Comparison of ENCODE assay signal across 17 cellular contexts in the genomic region with DNA sequence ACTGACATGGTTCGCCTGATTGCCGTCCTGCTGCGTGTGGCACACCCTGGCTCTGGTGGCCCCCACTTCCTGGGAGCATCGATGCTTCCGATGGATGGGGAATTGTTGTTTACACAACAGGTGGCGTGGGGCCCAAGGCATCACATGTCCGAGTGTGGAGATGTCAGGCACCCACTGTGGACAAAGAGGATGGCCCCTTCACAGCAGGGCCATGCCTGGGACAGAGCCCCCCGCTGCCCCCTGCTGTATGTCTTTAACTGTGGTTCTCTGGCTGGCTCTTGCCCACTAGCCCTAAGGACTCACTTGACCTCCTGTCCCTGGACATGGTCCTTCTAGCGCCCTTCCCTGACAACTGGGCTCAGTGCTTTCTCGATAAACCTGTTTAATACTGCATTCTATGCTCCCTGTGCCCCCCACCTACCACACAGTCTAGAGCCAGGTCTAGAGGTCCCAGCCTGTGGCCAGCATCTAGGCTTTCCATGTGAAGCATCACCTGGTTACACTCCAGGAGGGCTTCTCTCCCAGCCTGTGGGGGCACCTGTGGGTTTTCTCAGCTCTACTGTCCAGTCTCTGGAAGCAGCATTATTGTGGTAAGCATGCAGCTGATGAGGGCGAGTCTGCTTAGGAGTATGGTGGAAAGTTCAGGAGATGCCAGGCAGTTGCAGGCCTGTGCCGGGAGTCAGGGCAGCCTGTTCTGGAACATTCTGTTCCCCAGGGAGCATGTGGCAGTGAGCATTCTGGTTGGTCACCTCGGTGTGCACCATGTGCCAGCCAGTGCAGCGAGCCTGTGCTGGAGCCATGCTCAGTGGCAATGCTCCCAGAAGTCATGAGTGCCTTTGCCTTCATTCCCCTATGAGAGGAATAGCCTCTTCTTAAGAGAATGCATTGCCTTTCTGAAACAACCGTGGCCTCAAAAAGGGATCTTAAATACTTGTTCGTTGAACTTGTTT. TPM values are rescaled to one million over a fixed set of nuclear protein-coding genes. Genes with fewer than 3 reads are reported as not detected.
DNase-seq lines count a peak whose midpoint lies in the region; ATAC-seq, FAIRE-seq and TF ChIP-seq lines count a peak whose summit lies in the region.
"Had no signal": no experiment of that assay in that cellular context is flagged by ENCODE, and none has a peak within 500 bp of the region (broad histone marks: within the 10 kb centered on the region; RNA-seq: fewer than 3 reads in every experiment).

No MANE protein-coding gene starts in this region.

- CTCF ChIA-PET in HepG2 (lab: Yijun Ruan, JAX; ENCODE audit: low intra/inter-chr PET ratio, low total read pairs): no interaction called here

- no peak overlapping the region for H3K9ac ChIP-seq in HepG2 (ENCODE audit: insufficient read depth, low read depth, low read length)

- in situ Hi-C loops in HepG2 (cut with HindIII; ENCODE audit: extremely low pct_ligation_motif_present, low pct_unique_long_range_greater_than_20kb): loop anchor here (25.0 kb wide), 1 partner anchor 422 kb away; a partner anchor contains a TSS

- DNase-seq in HepG2 (ENCODE audit: low spot score): no peak
- no peak for DNase-seq in right lobe of liver
- peak; percentile 66 for DNase-seq in cerebellar cortex (ENCODE audit: low spot score)
- peak; percentile 64 for DNase-seq in mesenteric fat pad (ENCODE audit: low spot score)
- DNase-seq in spleen: peak; percentile 56
- DNase-seq in AG08396 (ENCODE audit: low spot score): no peak
- DNase-seq: IMR-90, Kasumi-1, NCI-H1417 treated with DMSO at 0.1 percent for 48 hours, NCI-H2029, NCI-H2171 treated with DMSO at 0.1 percent for 48 hours, NCI-H510A had no signal

- H3K36me3 ChIP-seq in HepG2 (replicated peaks in 1 of 2; ENCODE audit: control insufficient read depth in 1 of 2, insufficient read depth in 2 of 2, low read length in 2 of 2): no peaks in the 10 kb centered on the region
- no peaks in the 10 kb centered on the region for H3K36me3 ChIP-seq in right lobe of liver
- H3K36me3 ChIP-seq in spleen: no peaks in the 10 kb centered on the region

- no peak overlapping the region for H3K4me2 ChIP-seq in HepG2 (ENCODE audit: low read depth, low read length)
- H3K4me2 ChIP-seq: A549 had no signal

- no peak for TF ChIP-seq EP300 in HepG2 (IDR thresholded peaks at IDR 0.05; ENCODE audit: low read depth in 2 of 2, low read length in 2 of 2)
- TF ChIP-seq EP300 in HepG2 (CRISPR knock-in tag; IDR thresholded peaks at IDR 0.05; ENCODE audit: borderline replicate concordance): no peak

- H4K20me1 ChIP-seq in HepG2 (ENCODE audit: insufficient read depth, low read length): 0 out of 2 replicates have a peak, but pooled peaks cover 3% of the 10 kb centered on the region

- H3K9me3 ChIP-seq in HepG2 (ENCODE audit: low read length) (no peaks in the 10 kb centered on the region), right lobe of liver (no peaks in the 10 kb centered on the region), spleen (no peaks in the 10 kb centered on the region)
- H3K9me3 ChIP-seq: A549, Caco-2 had no signal

- H3K4me1 ChIP-seq in HepG2 (ENCODE audit: insufficient read depth, low read length) (no peaks in the 10 kb centered on the region), right lobe of liver (no peaks in the 10 kb centered on the region), spleen (no peaks in the 10 kb centered on the region)
- H3K4me1 ChIP-seq: A549, Caco-2 had no signal

- no TSS peak for BruUV-seq in HepG2 (replicated peaks; lab: Mats Ljungman, UMichigan)

- H3K4me3 ChIP-seq in HepG2 (replicated peaks in 1 of 3; ENCODE audit: insufficient read depth in 1 of 3, low read depth in 2 of 3, low read length in 3 of 3): no peak overlapping the region
- no peak overlapping the region for H3K4me3 ChIP-seq in right lobe of liver
- no peak overlapping the region for H3K4me3 ChIP-seq in spleen
- H3K4me3 ChIP-seq: A549 had no signal

- H3K27ac ChIP-seq in HepG2 (ENCODE audit: extremely low read length, insufficient read depth, low read length) (no peak overlapping the region), right lobe of liver (no peak overlapping the region), spleen (no peak overlapping the region)
- H3K27ac ChIP-seq: A549 had no signal

- no peak overlapping the region for H2AFZ ChIP-seq in HepG2 (ENCODE audit: low read length)

- 36% methylated on average over 10 of the region's 16 CpGs for WGBS in HepG2 (ENCODE audit: low lambda C conversion rate)
- 58% methylated on average over 8 of the region's 16 CpGs for WGBS in right lobe of liver (ENCODE audit: insufficient coverage, low coverage, low lambda C conversion rate, missing lambda C conversion rate)
- WGBS in spleen, 5 donors: 81 to 92% (median 89%) methylated on average over 14 to 16 of the region's 16 CpGs

- TF ChIP-seq RAD21 in HepG2 (CRISPR knock-in tag; IDR thresholded peaks at IDR 0.05): no peak

- H3K27me3 ChIP-seq in HepG2 (ENCODE audit: control insufficient read depth in 1 of 2, insufficient read depth in 2 of 2, low read length in 2 of 2): peaks cover 2 to 7% of the 10 kb centered on the region in 2 experiments; a peak in 4 of 5 replicates
- no peaks in the 10 kb centered on the region for H3K27me3 ChIP-seq in right lobe of liver
- H3K27me3 ChIP-seq in spleen (replicated peaks in 1 of 7): peaks cover 0 to 12% (median 0%) of the 10 kb centered on the region in 7 donors

- no peaks in the 10 kb centered on the region for H3K79me2 ChIP-seq in HepG2 (ENCODE audit: insufficient read depth, low read length)

- ATAC-seq in HepG2 (peak; percentile 11; the same call in 1 of the 3 replicates), right lobe of liver (no peak), SK-N-SH treated with all-trans-retinoic acid at 6 μM for 48 hours (no peak), GM18511 (IDR thresholded peaks at IDR 0.05; ENCODE audit: unreplicated experiment) (no peak)
- ATAC-seq: A549 had no signal

- intact Hi-C loops in HepG2 (cut with micrococcal nuclease; ENCODE audit: unreplicated experiment) (loop anchor here (5.0 to 10.0 kb wide), 2 partner anchors 268 to 430 kb away; a partner anchor contains a TSS), right lobe of liver (cut with DNase I) (no loop called here), spleen (cut with DNase I; ENCODE audit: low total_unique reads) (no loop called here)

- POLR2A ChIA-PET in HepG2 (lab: Yijun Ruan, JAX): no interaction called here

- no peak for FAIRE-seq in HepG2 (lab: Jason Lieb, UNC)
- FAIRE-seq: A549, H54 had no signal

- TF ChIP-seq POLR2A in HepG2 (IDR thresholded peaks at IDR 0.05; ENCODE audit: insufficient read depth in 1 of 2, low read depth in 2 of 2, low read length in 2 of 2) (no peak), right lobe of liver (IDR thresholded peaks at IDR 0.05) (no peak), spleen (IDR thresholded peaks at IDR 0.05) (no peak)

- TF ChIP-seq CTCF in HepG2 (CRISPR knock-in tag; IDR thresholded peaks at IDR 0.05) (0 out of 2 replicates have a peak, but pooled peaks have one; percentile 11), right lobe of liver (IDR thresholded peaks at IDR 0.05) (no peak), spleen (IDR thresholded peaks at IDR 0.05 in 8 of 11, conservative IDR thresholded peaks at IDR 0.05 in 3 of 11) (no peak)

TF ChIP-seq in HepG2, 621 proteins besides CTCF, POLR2A, EP300 and RAD21 (continues in another document):
- no peak for TF ChIP-seq MAFK (conservative IDR thresholded peaks at IDR 0.05 in 1 of 2, IDR thresholded peaks at IDR 0.05 in 1 of 2; ENCODE audit: low read length in 2 of 2)

TF ChIP-seq in SK-N-SH treated with all-trans-retinoic acid at 6 μM for 48 hours, 23 proteins besides CTCF, POLR2A, EP300 and RAD21 (continues in another document):
- TF ChIP-seq TOX (CRISPR knock-in tag; IDR thresholded peaks at IDR 0.05; ENCODE audit: borderline replicate concordance) (no peak), ESRRG (CRISPR knock-in tag; IDR thresholded peaks at IDR 0.05) (no peak), ZFP30 (CRISPR knock-in tag; IDR thresholded peaks at IDR 0.05) (no peak), TCF4 (CRISPR knock-in tag; IDR thresholded peaks at IDR 0.05; ENCODE audit: borderline replicate concordance) (no peak)
- TF ChIP-seq, protein P1, sequence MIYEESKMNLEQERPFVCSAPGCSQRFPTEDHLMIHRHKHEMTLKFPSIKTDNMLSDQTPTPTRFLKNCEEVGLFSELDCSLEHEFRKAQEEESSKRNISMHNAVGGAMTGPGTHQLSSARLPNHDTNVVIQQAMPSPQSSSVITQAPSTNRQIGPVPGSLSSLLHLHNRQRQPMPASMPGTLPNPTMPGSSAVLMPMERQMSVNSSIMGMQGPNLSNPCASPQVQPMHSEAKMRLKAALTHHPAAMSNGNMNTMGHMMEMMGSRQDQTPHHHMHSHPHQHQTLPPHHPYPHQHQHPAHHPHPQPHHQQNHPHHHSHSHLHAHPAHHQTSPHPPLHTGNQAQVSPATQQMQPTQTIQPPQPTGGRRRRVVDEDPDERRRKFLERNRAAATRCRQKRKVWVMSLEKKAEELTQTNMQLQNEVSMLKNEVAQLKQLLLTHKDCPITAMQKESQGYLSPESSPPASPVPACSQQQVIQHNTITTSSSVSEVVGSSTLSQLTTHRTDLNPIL (CRISPR knock-in tag; IDR thresholded peaks at IDR 0.05; ENCODE audit: low read depth): no peak

RNA-seq across cellular contexts. Expression of a gene that starts 10.4 kb away (rescaled TPM):
- total RNA-seq in HepG2 (2016; rRNA removed; fragmentation: Illumina TruSeq; extraction: Trizol): 0.80 and 1.5 TPM in 2 replicates
- 0.81 and 1.2 TPM in 2 replicates for total RNA-seq in HepG2 (2016; cell fraction: cytosol; rRNA removed; fragmentation: Illumina TruSeq; extraction: Trizol; ENCODE audit: low read depth)
- total RNA-seq in HepG2 (2016; cell fraction: insoluble cytoplasmic fraction; rRNA removed; fragmentation: Illumina TruSeq; extraction: Trizol): 0.76 and 0.89 TPM in 2 replicates
- total RNA-seq in HepG2 (2016; cell fraction: membrane; rRNA removed; fragmentation: Illumina TruSeq; extraction: Trizol): 1.7 and 1.9 TPM in 2 replicates
- total RNA-seq in HepG2 (2016; cell fraction: nucleus; rRNA removed; fragmentation: Illumina TruSeq; extraction: Trizol): 0.63 and 1.2 TPM in 2 replicates
- 1.0 and 1.2 TPM in 2 replicates for polyA plus RNA-seq in HepG2 (2011; rRNA removed)
- polyA plus RNA-seq in HepG2 (2011; cell fraction: cytosol; rRNA removed): 1.2 and 1.4 TPM in 2 replicates
- polyA plus RNA-seq in HepG2 (2011; cell fraction: nucleus; rRNA removed): 1.0 TPM in 2 replicates
- polyA plus RNA-seq in HepG2 (2012): 0.47 and 0.72 TPM in 2 replicates
- 1.3 TPM in 2 replicates for polyA plus RNA-seq in HepG2 (2016; cell fraction: cytosol; fragmentation: Illumina TruSeq; extraction: Trizol; ENCODE audit: low read depth)
- 0.51 and 0.62 TPM in 2 replicates for polyA plus RNA-seq in HepG2 (2016; cell fraction: insoluble cytoplasmic fraction; fragmentation: Illumina TruSeq; extraction: Trizol; ENCODE audit: low read depth)
- 1.5 and 1.6 TPM in 2 replicates for polyA plus RNA-seq in HepG2 (2016; cell fraction: membrane; fragmentation: Illumina TruSeq; extraction: Trizol; ENCODE audit: low read depth)
- polyA plus RNA-seq in HepG2 (2016; cell fraction: nucleus; fragmentation: Illumina TruSeq; extraction: Trizol; ENCODE audit: insufficient read depth, low read depth): 0.71 and 1.2 TPM in 2 replicates
- 1.9 TPM in 1 of 2 replicates, not detected in the other for polyA minus RNA-seq in HepG2 (2011; rRNA and poly(A)+ RNA removed; ENCODE audit: low replicate concordance)
- 0.30 and 0.35 TPM in 2 replicates for polyA minus RNA-seq in HepG2 (2011; cell fraction: cytosol; rRNA and poly(A)+ RNA removed)
- polyA minus RNA-seq in HepG2 (2011; cell fraction: nucleus; rRNA and poly(A)+ RNA removed): 0.64 and 1.6 TPM in 2 replicates
- 10 to 100 TPM in 2 of 6 experiments, 1 to 10 TPM in 4; 7.2 to 17.6 (median 9.3) TPM for total RNA-seq in right lobe of liver
- total RNA-seq in mesenteric fat pad: 3.3 TPM
- 1 to 10 TPM in 5 of 7 donors, under 1 TPM in 2; 0.72 to 6.6 (median 3.1) TPM for total RNA-seq in spleen
- under 1 TPM; 0.05 to 0.38 (median 0.17) TPM for polyA plus RNA-seq in spleen

Comparison
In these comparisons a context has a peak if more than half of its experiments do, and no peak if none do; other contexts are left out.
1. DNase-seq: peak in cerebellar cortex (single experiment), mesenteric fat pad (single experiment) and spleen (single experiment); none in HepG2 (single experiment), right lobe of liver (0 of 3) and AG08396 (single experiment).